2 cellular contexts compared by ENCODE assay signal in genomic region chr6:38639498-38640215, GRCh38.
TF ChIP-seq lines count a peak whose summit lies in the region.

BTBD9 (minus strand) TSS chr6:38639929.

TF ChIP-seq in IMR-90, 13 proteins besides CTCF, POLR2A, EP300 and RAD21 (continued from another document):
- TF ChIP-seq ELK1 (IDR thresholded peaks at IDR 0.05; ENCODE audit: borderline replicate concordance, low read depth, low read length) (no peak), FOS (IDR thresholded peaks at IDR 0.05; ENCODE audit: low read depth, low read length) (no peak), BHLHE40 (IDR thresholded peaks at IDR 0.05; ENCODE audit: low read depth, low read length) (peak; percentile 32; the same call in 1 of the 2 replicates), USF2 (IDR thresholded peaks at IDR 0.05; ENCODE audit: low read depth, low read length) (no peak; the same call in 1 of the 2 replicates), NFE2L2 (IDR thresholded peaks at IDR 0.05; ENCODE audit: low read depth, low read length) (no peak), CHD1 (IDR thresholded peaks at IDR 0.05; ENCODE audit: low read depth, low read length) (no peak), MAZ (IDR thresholded peaks at IDR 0.05; ENCODE audit: borderline replicate concordance, low read depth, low read length) (peak; percentile 96), SMC3 (IDR thresholded peaks at IDR 0.05; ENCODE audit: low read depth, low read length) (no peak), RCOR1 (IDR thresholded peaks at IDR 0.05; ENCODE audit: insufficient replicate concordance, low read length) (no peak)

TF ChIP-seq in neural cell, 6 proteins besides CTCF, POLR2A, EP300 and RAD21 (continued from another document):
- no peak for TF ChIP-seq REST (IDR thresholded peaks at IDR 0.05; ENCODE audit: borderline replicate concordance)
- TF ChIP-seq POLR2AphosphoS5 (IDR thresholded peaks at IDR 0.05): peak; percentile 55
- TF ChIP-seq MXI1 (conservative IDR thresholded peaks at IDR 0.05; ENCODE audit: poor library complexity, severe bottlenecking): peak; percentile 51
- TF ChIP-seq TAF1 (IDR thresholded peaks at IDR 0.05; ENCODE audit: low read depth): peak; percentile 52
- TF ChIP-seq EZH2 (IDR thresholded peaks at IDR 0.05; ENCODE audit: borderline replicate concordance, insufficient read depth, low read length, poor library complexity, severe bottlenecking): no peak
TF ChIP-seq in neural cell: peak in this region for 3.
